1 cellular context compared by ENCODE assay signal in genomic region chr19:38721977-38722773, GRCh38.
TF ChIP-seq lines count a peak whose summit lies in the region.

No MANE protein-coding gene starts in this region.

TF ChIP-seq in K562, 482 proteins besides CTCF, POLR2A, EP300 and RAD21 (continued from another document):
- 0 out of 2 replicates have a peak, but pooled peaks have one; percentile 8 for TF ChIP-seq POLR2AphosphoS2 (IDR thresholded peaks at IDR 0.05; ENCODE audit: low read length)
- no peak for TF ChIP-seq SIX5 (IDR thresholded peaks at IDR 0.05; ENCODE audit: borderline replicate concordance in 1 of 2, insufficient read depth in 1 of 2, low read depth in 1 of 2, low read length in 2 of 2)
- TF ChIP-seq ZNF589 (CRISPR knock-in tag; IDR thresholded peaks at IDR 0.05; ENCODE audit: low read depth) = no peak
- no peak for TF ChIP-seq SAFB2 (IDR thresholded peaks at IDR 0.05; ENCODE audit: borderline replicate concordance, low read depth, low read length, severe bottlenecking)
- no peak for TF ChIP-seq CHCHD3 (CRISPR knock-in tag; IDR thresholded peaks at IDR 0.05)
- no peak for TF ChIP-seq ZNF124 (CRISPR knock-in tag; IDR thresholded peaks at IDR 0.05)
- no peak for TF ChIP-seq ATF6 (CRISPR knock-in tag; IDR thresholded peaks at IDR 0.05)
- no peak for TF ChIP-seq ZBTB34 (CRISPR knock-in tag; IDR thresholded peaks at IDR 0.05)
- no peak for TF ChIP-seq TRIM25 (IDR thresholded peaks at IDR 0.05; ENCODE audit: borderline replicate concordance)
- TF ChIP-seq RBM22 (IDR thresholded peaks at IDR 0.05; ENCODE audit: low read depth, low read length, poor library complexity, severe bottlenecking) = peak; percentile 21
- no peak for TF ChIP-seq HINFP (tag; conservative IDR thresholded peaks at IDR 0.05; ENCODE audit: low read depth)
- TF ChIP-seq POLR2G (IDR thresholded peaks at IDR 0.05; ENCODE audit: low read depth, low read length) = peak; percentile 62
TF ChIP-seq in K562: peak in this region for 3.
